Comparison of ENCODE assay signal across 1 cellular context in the genomic region with DNA sequence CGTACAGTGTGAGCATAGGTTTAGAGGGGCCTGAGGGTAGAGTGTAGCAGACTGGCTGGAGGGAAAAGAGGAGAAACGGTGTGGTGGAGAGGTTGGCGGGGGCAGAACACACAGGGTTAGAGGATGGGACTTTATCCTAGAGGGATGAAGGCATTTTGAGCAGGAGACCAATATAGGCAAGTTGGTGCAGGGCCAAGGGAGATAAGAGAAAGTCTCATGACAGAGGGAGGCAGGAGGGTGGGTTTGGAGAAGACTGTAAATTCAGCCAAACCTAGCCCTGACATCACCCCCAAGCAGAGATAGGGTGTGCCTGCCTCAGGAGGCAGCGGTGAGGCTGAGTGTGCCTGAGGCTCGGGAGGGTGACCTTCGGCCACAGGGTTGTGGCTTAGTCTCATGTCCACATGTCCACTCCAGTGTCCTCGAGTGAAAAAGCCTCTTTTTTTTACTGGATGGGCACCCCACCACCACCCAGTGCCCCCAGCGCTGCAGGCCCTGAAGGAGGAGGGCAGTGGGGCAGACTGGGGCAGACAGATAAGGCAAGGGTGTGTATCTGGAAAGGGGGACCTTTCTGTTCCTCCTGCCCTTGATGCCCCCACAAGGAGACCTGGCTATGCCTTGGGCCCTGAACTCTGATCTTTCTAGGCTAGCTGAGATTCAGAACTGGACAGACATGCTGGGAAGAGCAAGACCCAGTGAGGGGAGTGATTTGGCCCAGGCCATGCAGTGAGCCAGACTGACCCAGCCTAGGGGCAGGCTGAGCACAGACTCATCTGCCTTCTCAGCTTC.
TF ChIP-seq lines count a peak whose summit lies in the region.

No MANE protein-coding gene starts in this region.

TF ChIP-seq in K562, 482 proteins besides CTCF, POLR2A, EP300 and RAD21 (continued from another document and continues in another):
- TF ChIP-seq, protein P1, sequence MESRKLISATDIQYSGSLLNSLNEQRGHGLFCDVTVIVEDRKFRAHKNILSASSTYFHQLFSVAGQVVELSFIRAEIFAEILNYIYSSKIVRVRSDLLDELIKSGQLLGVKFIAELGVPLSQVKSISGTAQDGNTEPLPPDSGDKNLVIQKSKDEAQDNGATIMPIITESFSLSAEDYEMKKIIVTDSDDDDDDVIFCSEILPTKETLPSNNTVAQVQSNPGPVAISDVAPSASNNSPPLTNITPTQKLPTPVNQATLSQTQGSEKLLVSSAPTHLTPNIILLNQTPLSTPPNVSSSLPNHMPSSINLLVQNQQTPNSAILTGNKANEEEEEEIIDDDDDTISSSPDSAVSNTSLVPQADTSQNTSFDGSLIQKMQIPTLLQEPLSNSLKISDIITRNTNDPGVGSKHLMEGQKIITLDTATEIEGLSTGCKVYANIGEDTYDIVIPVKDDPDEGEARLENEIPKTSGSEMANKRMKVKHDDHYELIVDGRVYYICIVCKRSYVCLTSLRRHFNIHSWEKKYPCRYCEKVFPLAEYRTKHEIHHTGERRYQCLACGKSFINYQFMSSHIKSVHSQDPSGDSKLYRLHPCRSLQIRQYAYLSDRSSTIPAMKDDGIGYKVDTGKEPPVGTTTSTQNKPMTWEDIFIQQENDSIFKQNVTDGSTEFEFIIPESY (CRISPR knock-in tag; IDR thresholded peaks at IDR 0.05), result no peak
- TF ChIP-seq SAFB2 (IDR thresholded peaks at IDR 0.05; ENCODE audit: borderline replicate concordance, low read depth, low read length, severe bottlenecking), result no peak
- TF ChIP-seq BCOR (IDR thresholded peaks at IDR 0.05), result no peak
- TF ChIP-seq ATF7 (IDR thresholded peaks at IDR 0.05), result peak; percentile 86
- TF ChIP-seq ASH1L (IDR thresholded peaks at IDR 0.05; ENCODE audit: borderline replicate concordance, low read depth, partially characterized antibody), result no peak
- no peak for TF ChIP-seq ZNF41 (CRISPR knock-in tag; conservative IDR thresholded peaks at IDR 0.05)
- TF ChIP-seq MAZ (CRISPR knock-in tag; conservative IDR thresholded peaks at IDR 0.05 in 1 of 2, IDR thresholded peaks at IDR 0.05 in 1 of 2), result no peak
- TF ChIP-seq IFI16 (CRISPR knock-in tag; IDR thresholded peaks at IDR 0.05), result no peak
- no peak for TF ChIP-seq SIN3A (IDR thresholded peaks at IDR 0.05; ENCODE audit: borderline replicate concordance in 2 of 2, control insufficient read depth in 1 of 2, low read depth in 2 of 2, low read length in 2 of 2)
- TF ChIP-seq, protein P2, sequence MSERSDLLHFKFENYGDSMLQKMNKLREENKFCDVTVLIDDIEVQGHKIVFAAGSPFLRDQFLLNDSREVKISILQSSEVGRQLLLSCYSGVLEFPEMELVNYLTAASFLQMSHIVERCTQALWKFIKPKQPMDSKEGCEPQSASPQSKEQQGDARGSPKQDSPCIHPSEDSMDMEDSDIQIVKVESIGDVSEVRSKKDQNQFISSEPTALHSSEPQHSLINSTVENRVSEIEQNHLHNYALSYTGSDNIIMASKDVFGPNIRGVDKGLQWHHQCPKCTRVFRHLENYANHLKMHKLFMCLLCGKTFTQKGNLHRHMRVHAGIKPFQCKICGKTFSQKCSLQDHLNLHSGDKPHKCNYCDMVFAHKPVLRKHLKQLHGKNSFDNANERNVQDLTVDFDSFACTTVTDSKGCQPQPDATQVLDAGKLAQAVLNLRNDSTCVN (CRISPR knock-in tag; IDR thresholded peaks at IDR 0.05), result 0 out of 2 replicates have a peak, but pooled peaks have one; percentile 46
- no peak for TF ChIP-seq GATAD2B (IDR thresholded peaks at IDR 0.05; ENCODE audit: borderline replicate concordance)
- no peak for TF ChIP-seq JUNB (CRISPR knock-in tag; conservative IDR thresholded peaks at IDR 0.05)
- no peak for TF ChIP-seq HSF4 (CRISPR knock-in tag; IDR thresholded peaks at IDR 0.05; ENCODE audit: borderline replicate concordance)
- TF ChIP-seq, protein P3, sequence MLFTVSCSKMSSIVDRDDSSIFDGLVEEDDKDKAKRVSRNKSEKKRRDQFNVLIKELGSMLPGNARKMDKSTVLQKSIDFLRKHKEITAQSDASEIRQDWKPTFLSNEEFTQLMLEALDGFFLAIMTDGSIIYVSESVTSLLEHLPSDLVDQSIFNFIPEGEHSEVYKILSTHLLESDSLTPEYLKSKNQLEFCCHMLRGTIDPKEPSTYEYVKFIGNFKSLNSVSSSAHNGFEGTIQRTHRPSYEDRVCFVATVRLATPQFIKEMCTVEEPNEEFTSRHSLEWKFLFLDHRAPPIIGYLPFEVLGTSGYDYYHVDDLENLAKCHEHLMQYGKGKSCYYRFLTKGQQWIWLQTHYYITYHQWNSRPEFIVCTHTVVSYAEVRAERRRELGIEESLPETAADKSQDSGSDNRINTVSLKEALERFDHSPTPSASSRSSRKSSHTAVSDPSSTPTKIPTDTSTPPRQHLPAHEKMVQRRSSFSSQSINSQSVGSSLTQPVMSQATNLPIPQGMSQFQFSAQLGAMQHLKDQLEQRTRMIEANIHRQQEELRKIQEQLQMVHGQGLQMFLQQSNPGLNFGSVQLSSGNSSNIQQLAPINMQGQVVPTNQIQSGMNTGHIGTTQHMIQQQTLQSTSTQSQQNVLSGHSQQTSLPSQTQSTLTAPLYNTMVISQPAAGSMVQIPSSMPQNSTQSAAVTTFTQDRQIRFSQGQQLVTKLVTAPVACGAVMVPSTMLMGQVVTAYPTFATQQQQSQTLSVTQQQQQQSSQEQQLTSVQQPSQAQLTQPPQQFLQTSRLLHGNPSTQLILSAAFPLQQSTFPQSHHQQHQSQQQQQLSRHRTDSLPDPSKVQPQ (CRISPR knock-in tag; IDR thresholded peaks at IDR 0.05; ENCODE audit: borderline replicate concordance), result no peak
- TF ChIP-seq, protein P4, sequence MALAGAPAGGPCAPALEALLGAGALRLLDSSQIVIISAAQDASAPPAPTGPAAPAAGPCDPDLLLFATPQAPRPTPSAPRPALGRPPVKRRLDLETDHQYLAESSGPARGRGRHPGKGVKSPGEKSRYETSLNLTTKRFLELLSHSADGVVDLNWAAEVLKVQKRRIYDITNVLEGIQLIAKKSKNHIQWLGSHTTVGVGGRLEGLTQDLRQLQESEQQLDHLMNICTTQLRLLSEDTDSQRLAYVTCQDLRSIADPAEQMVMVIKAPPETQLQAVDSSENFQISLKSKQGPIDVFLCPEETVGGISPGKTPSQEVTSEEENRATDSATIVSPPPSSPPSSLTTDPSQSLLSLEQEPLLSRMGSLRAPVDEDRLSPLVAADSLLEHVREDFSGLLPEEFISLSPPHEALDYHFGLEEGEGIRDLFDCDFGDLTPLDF (CRISPR knock-in tag; IDR thresholded peaks at IDR 0.05), result no peak
- no peak for TF ChIP-seq SP1 (CRISPR knock-in tag; IDR thresholded peaks at IDR 0.05)
- TF ChIP-seq CEBPG (CRISPR knock-in tag; IDR thresholded peaks at IDR 0.05), result no peak
- no peak for TF ChIP-seq CEBPG (tag; conservative IDR thresholded peaks at IDR 0.05 in 1 of 2, IDR thresholded peaks at IDR 0.05 in 1 of 2)
- no peak for TF ChIP-seq U2AF2 (optimal IDR thresholded peaks at IDR 0.05; ENCODE audit: low read depth, low read length)
- no peak for TF ChIP-seq ZKSCAN8 (CRISPR knock-in tag; IDR thresholded peaks at IDR 0.05)
- no peak for TF ChIP-seq ZZZ3 (IDR thresholded peaks at IDR 0.05)
- no peak for TF ChIP-seq PRPF4 (IDR thresholded peaks at IDR 0.05; ENCODE audit: insufficient read depth, low read depth, low read length, poor library complexity, severe bottlenecking)
- TF ChIP-seq NCOA1 (IDR thresholded peaks at IDR 0.05; ENCODE audit: low read depth), result no peak
- TF ChIP-seq SRSF3 (IDR thresholded peaks at IDR 0.05; ENCODE audit: insufficient read depth, low read length), result no peak
- TF ChIP-seq BHLHE40 (IDR thresholded peaks at IDR 0.05; ENCODE audit: low read length), result peak; percentile 75
- no peak for TF ChIP-seq PTBP1 (IDR thresholded peaks at IDR 0.05; ENCODE audit: low read depth, low read length)
- TF ChIP-seq, protein P5, sequence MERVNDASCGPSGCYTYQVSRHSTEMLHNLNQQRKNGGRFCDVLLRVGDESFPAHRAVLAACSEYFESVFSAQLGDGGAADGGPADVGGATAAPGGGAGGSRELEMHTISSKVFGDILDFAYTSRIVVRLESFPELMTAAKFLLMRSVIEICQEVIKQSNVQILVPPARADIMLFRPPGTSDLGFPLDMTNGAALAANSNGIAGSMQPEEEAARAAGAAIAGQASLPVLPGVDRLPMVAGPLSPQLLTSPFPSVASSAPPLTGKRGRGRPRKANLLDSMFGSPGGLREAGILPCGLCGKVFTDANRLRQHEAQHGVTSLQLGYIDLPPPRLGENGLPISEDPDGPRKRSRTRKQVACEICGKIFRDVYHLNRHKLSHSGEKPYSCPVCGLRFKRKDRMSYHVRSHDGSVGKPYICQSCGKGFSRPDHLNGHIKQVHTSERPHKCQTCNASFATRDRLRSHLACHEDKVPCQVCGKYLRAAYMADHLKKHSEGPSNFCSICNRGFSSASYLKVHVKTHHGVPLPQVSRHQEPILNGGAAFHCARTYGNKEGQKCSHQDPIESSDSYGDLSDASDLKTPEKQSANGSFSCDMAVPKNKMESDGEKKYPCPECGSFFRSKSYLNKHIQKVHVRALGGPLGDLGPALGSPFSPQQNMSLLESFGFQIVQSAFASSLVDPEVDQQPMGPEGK (CRISPR knock-in tag; IDR thresholded peaks at IDR 0.05; ENCODE audit: borderline replicate concordance), result no peak
- no peak for TF ChIP-seq YY1 (IDR thresholded peaks at IDR 0.05; ENCODE audit: borderline replicate concordance in 1 of 3, control insufficient read depth in 1 of 3, extremely low read depth in 1 of 3, insufficient read depth in 3 of 3, insufficient read length in 1 of 3, insufficient replicate concordance in 2 of 3, low read depth in 1 of 3, low read length in 2 of 3)
- TF ChIP-seq, protein P6, sequence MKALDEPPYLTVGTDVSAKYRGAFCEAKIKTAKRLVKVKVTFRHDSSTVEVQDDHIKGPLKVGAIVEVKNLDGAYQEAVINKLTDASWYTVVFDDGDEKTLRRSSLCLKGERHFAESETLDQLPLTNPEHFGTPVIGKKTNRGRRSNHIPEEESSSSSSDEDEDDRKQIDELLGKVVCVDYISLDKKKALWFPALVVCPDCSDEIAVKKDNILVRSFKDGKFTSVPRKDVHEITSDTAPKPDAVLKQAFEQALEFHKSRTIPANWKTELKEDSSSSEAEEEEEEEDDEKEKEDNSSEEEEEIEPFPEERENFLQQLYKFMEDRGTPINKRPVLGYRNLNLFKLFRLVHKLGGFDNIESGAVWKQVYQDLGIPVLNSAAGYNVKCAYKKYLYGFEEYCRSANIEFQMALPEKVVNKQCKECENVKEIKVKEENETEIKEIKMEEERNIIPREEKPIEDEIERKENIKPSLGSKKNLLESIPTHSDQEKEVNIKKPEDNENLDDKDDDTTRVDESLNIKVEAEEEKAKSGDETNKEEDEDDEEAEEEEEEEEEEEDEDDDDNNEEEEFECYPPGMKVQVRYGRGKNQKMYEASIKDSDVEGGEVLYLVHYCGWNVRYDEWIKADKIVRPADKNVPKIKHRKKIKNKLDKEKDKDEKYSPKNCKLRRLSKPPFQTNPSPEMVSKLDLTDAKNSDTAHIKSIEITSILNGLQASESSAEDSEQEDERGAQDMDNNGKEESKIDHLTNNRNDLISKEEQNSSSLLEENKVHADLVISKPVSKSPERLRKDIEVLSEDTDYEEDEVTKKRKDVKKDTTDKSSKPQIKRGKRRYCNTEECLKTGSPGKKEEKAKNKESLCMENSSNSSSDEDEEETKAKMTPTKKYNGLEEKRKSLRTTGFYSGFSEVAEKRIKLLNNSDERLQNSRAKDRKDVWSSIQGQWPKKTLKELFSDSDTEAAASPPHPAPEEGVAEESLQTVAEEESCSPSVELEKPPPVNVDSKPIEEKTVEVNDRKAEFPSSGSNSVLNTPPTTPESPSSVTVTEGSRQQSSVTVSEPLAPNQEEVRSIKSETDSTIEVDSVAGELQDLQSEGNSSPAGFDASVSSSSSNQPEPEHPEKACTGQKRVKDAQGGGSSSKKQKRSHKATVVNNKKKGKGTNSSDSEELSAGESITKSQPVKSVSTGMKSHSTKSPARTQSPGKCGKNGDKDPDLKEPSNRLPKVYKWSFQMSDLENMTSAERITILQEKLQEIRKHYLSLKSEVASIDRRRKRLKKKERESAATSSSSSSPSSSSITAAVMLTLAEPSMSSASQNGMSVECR (CRISPR knock-in tag; IDR thresholded peaks at IDR 0.05), result no peak
- no peak for TF ChIP-seq MAFG (tag; conservative IDR thresholded peaks at IDR 0.05)
- no peak for TF ChIP-seq MCM5 (IDR thresholded peaks at IDR 0.05; ENCODE audit: low read depth)
- TF ChIP-seq, protein P7, sequence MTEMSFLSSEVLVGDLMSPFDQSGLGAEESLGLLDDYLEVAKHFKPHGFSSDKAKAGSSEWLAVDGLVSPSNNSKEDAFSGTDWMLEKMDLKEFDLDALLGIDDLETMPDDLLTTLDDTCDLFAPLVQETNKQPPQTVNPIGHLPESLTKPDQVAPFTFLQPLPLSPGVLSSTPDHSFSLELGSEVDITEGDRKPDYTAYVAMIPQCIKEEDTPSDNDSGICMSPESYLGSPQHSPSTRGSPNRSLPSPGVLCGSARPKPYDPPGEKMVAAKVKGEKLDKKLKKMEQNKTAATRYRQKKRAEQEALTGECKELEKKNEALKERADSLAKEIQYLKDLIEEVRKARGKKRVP (CRISPR knock-in tag; IDR thresholded peaks at IDR 0.05), result no peak
- TF ChIP-seq ZBTB7A (IDR thresholded peaks at IDR 0.05; ENCODE audit: borderline replicate concordance, control insufficient read depth, low read depth, low read length), result no peak
- no peak for TF ChIP-seq HIVEP1 (CRISPR knock-in tag; IDR thresholded peaks at IDR 0.05)
- no peak for TF ChIP-seq FOXJ3 (CRISPR knock-in tag; IDR thresholded peaks at IDR 0.05)
- no peak for TF ChIP-seq WHSC1 (IDR thresholded peaks at IDR 0.05; ENCODE audit: low read length)
- no peak for TF ChIP-seq ZNF165 (CRISPR knock-in tag; IDR thresholded peaks at IDR 0.05; ENCODE audit: borderline replicate concordance)
- TF ChIP-seq CBFA2T3 (IDR thresholded peaks at IDR 0.05), result no peak
- no peak for TF ChIP-seq PHB2 (IDR thresholded peaks at IDR 0.05; ENCODE audit: low read depth)
- TF ChIP-seq ZNF764 (CRISPR knock-in tag; IDR thresholded peaks at IDR 0.05; ENCODE audit: low read depth), result no peak
- no peak for TF ChIP-seq TCFL5 (CRISPR knock-in tag; conservative IDR thresholded peaks at IDR 0.05)
- no peak for TF ChIP-seq BCL6 (CRISPR knock-in tag; IDR thresholded peaks at IDR 0.05)
- no peak for TF ChIP-seq STAT5A (IDR thresholded peaks at IDR 0.05; ENCODE audit: borderline replicate concordance, low read length)
- TF ChIP-seq TRIM24 (IDR thresholded peaks at IDR 0.05), result no peak
- no peak for TF ChIP-seq PYGO2 (tag; IDR thresholded peaks at IDR 0.05)
- TF ChIP-seq RBM17 (IDR thresholded peaks at IDR 0.05; ENCODE audit: borderline replicate concordance, low read depth, low read length), result no peak
- no peak for TF ChIP-seq ZNF408 (CRISPR knock-in tag; IDR thresholded peaks at IDR 0.05; ENCODE audit: low read depth)
- TF ChIP-seq, protein P8, sequence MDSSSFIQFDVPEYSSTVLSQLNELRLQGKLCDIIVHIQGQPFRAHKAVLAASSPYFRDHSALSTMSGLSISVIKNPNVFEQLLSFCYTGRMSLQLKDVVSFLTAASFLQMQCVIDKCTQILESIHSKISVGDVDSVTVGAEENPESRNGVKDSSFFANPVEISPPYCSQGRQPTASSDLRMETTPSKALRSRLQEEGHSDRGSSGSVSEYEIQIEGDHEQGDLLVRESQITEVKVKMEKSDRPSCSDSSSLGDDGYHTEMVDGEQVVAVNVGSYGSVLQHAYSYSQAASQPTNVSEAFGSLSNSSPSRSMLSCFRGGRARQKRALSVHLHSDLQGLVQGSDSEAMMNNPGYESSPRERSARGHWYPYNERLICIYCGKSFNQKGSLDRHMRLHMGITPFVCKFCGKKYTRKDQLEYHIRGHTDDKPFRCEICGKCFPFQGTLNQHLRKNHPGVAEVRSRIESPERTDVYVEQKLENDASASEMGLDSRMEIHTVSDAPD (CRISPR knock-in tag; IDR thresholded peaks at IDR 0.05), result no peak
- no peak for TF ChIP-seq GTF2A2 (tag; IDR thresholded peaks at IDR 0.05)
